8 cellular contexts compared by ENCODE assay signal in the genomic region with DNA sequence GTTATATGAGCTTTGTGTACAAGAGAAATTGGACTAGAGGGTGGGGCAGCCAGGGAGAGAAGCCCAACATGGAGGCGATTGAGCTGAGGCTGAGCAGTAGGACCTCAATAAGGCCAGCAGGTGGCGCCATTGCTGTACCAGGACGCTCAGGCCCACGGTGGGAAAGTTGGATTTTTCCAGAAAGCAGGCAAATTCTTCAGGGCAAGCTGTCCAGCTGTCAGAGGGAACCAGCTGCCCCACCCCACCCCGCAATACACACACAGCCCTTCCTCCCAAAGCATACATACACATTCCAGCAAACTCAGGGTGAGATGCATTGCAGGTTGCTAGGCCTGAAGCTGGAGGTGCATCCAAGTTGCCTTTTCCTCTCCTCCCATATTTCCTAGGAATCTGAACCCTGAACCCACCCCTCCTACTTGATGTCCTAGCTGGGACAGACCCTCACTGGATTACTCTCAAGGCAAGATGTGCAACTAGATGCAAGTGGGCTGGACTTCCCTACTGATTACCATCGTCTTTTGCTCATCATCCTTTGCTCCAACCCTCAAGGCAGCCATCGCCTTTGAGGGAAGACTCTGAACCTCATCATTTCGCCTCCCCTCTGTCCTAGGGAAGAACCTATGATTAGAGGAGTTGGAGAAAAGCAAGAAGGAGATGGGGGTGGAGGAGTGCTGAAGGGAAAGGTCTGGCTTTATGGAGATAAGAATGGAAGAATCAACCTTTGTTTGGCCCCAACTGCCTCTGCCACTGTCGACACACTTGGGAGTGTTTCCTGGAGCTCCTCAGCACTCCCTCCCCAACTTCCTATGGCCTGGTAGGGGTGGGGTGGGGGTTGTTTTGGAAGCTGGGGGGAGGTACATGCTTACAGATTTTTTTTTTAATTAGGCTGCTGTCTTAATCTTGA. TPM values are rescaled to one million over a fixed set of nuclear protein-coding genes. Genes with fewer than 3 reads are reported as not detected.
DNase-seq lines count a peak whose midpoint lies in the region; ATAC-seq, FAIRE-seq and TF ChIP-seq lines count a peak whose summit lies in the region.

No MANE protein-coding gene starts in this region.

- no peaks in the 10 kb centered on the region for H3K9me3 ChIP-seq in body of pancreas
- no peaks in the 10 kb centered on the region for H3K9me3 ChIP-seq in small intestine (ENCODE audit: control insufficient read depth, low read depth)

- H3K27ac ChIP-seq in body of pancreas = no peak overlapping the region
- H3K27ac ChIP-seq in small intestine (ENCODE audit: low read depth in 1 of 2, low read length in 1 of 2) = peak overlapping the region in 1 of 2 donors; percentile 22

- H3K4me3 ChIP-seq in GM12865 (ENCODE audit: low read depth, low read length) = no peak overlapping the region
- no peak overlapping the region for H3K4me3 ChIP-seq in body of pancreas
- no peak overlapping the region for H3K4me3 ChIP-seq in small intestine (ENCODE audit: low read depth in 1 of 2, low read length in 2 of 2)

- no peaks in the 10 kb centered on the region for H3K36me3 ChIP-seq in body of pancreas (replicated peaks in 1 of 2; ENCODE audit: insufficient read depth in 1 of 2, low read depth in 2 of 2)
- no peaks in the 10 kb centered on the region for H3K36me3 ChIP-seq in small intestine (ENCODE audit: control insufficient read depth in 2 of 2, insufficient read depth in 2 of 2, low read length in 2 of 2)

- no peak for TF ChIP-seq POLR2A in body of pancreas (IDR thresholded peaks at IDR 0.05)

- H3K27me3 ChIP-seq in body of pancreas = no peaks in the 10 kb centered on the region
- H3K27me3 ChIP-seq in small intestine (ENCODE audit: control insufficient read depth in 2 of 2, insufficient read depth in 2 of 2, low read length in 2 of 2) = no peaks in the 10 kb centered on the region

- ATAC-seq in HG02852 (IDR thresholded peaks at IDR 0.05; ENCODE audit: unreplicated experiment) (peak; percentile 65), body of pancreas (peak; percentile 94), GM19035 (IDR thresholded peaks at IDR 0.05; ENCODE audit: unreplicated experiment) (no peak)

- intact Hi-C loops in body of pancreas (cut with DNase I) = loop anchor here (5.0 kb wide), 1 partner anchor 72 kb away; no protein-coding TSS in a partner anchor

- peak; percentile 84 for DNase-seq in GM12865 (ENCODE audit: low read depth)
- peak; percentile 48 to 72 for DNase-seq in NCI-H1930 (lab: John Stamatoyannopoulos, UW)
- DNase-seq in body of pancreas = peak; percentile 88 to 91 (median 88)
- DNase-seq in iPS-NIHi11 (ENCODE audit: low spot score) = peak; percentile 91
- DNase-seq in small intestine = peak; percentile 80

- TF ChIP-seq CTCF in GM12865 (IDR thresholded peaks at IDR 0.05; ENCODE audit: insufficient read depth, low read depth, low read length, missing control alignments) (peak; percentile 91), body of pancreas (IDR thresholded peaks at IDR 0.05) (peak; percentile 93 to 98 (median 95))

- WGBS in body of pancreas, 2 donors = 19 to 23% methylated on average over 9 of the region's 9 CpGs
- 25 to 27% (median 26%) methylated on average over 9 of the region's 9 CpGs for WGBS in small intestine, 3 donors

- FAIRE-seq in TTC549 (lab: Jason Lieb, UNC) (peak; percentile 78), small intestine (lab: Jason Lieb, UNC) (no peak)

- H3K4me1 ChIP-seq in body of pancreas (peaks cover 19% of the 10 kb centered on the region), small intestine (ENCODE audit: control insufficient read depth in 2 of 2, insufficient read depth in 1 of 2, low read depth in 1 of 2, low read length in 1 of 2) (peaks cover 3% of the 10 kb centered on the region in 2 donors)

RNA-seq across cellular contexts. Expression of a gene that starts 25.5 kb away (rescaled TPM):
- total RNA-seq in body of pancreas = 10 to 100 TPM; 11.5 to 14.8 TPM
- 10 to 100 TPM in 1 of 3 donors, 1 to 10 TPM in 2; 1.1 to 23.7 (median 1.4) TPM for polyA plus RNA-seq in small intestine
